ENCODE assay signal across 19 cellular contexts in genomic region chr18:37741012-37741586, GRCh38.
"Had no signal": no experiment of that assay in that cellular context is flagged by ENCODE, and none has a peak within 500 bp of the region (broad histone marks: within the 10 kb centered on the region; RNA-seq: fewer than 3 reads in every experiment).

No MANE protein-coding gene starts in this region.

- H3K79me2 ChIP-seq: parathyroid adenoma had no signal

- H3K27ac Mint-ChIP-seq: endodermal cell; naive B cell; nephron; stimulated activated memory B cell treated with anti-CD40 and anti-IgM and Interleukin-4, amounts not matched to agents 10 μg/mL and 1 μg/mL and 100 μg/mL, for 72 hours; stimulated activated naive CD8-positive, alpha-beta T cell treated with anti-CD3 and anti-CD28 coated beads, Interleukin-15, Interleukin-2, amounts not matched to agents 100 ng/mL and 50 ng/mL, for 24 hours had no signal

- ATAC-seq: heart left ventricle; left colon; left ventricle myocardium superior; right lobe of liver; stimulated activated memory B cell treated with anti-CD40 and anti-IgM and Interleukin-4, amounts not matched to agents 10 μg/mL and 1 μg/mL and 100 μg/mL, for 72 hours had no signal

- H3K36me3 Mint-ChIP-seq: naive B cell; stimulated activated memory B cell treated with anti-CD40 and anti-IgM and Interleukin-4, amounts not matched to agents 10 μg/mL and 1 μg/mL and 100 μg/mL, for 72 hours had no signal

- H3K4me1 Mint-ChIP-seq: naive B cell; nephron; stimulated activated memory B cell treated with anti-CD40 and anti-IgM and Interleukin-4, amounts not matched to agents 10 μg/mL and 1 μg/mL and 100 μg/mL, for 72 hours had no signal

- H2AFZ ChIP-seq: parathyroid adenoma had no signal

- H3K9me3 Mint-ChIP-seq: endodermal cell; nephron; stimulated activated memory B cell treated with anti-CD40 and anti-IgM and Interleukin-4, amounts not matched to agents 10 μg/mL and 1 μg/mL and 100 μg/mL, for 72 hours; stimulated activated naive CD8-positive, alpha-beta T cell treated with anti-CD3 and anti-CD28 coated beads, Interleukin-15, Interleukin-2, amounts not matched to agents 100 ng/mL and 50 ng/mL, for 24 hours had no signal

- H3K4me3 Mint-ChIP-seq: endodermal cell; naive B cell; nephron; stimulated activated memory B cell treated with anti-CD40 and anti-IgM and Interleukin-4, amounts not matched to agents 10 μg/mL and 1 μg/mL and 100 μg/mL, for 72 hours; stimulated activated naive CD8-positive, alpha-beta T cell treated with anti-CD3 and anti-CD28 coated beads, Interleukin-15, Interleukin-2, amounts not matched to agents 100 ng/mL and 50 ng/mL, for 24 hours had no signal

- H3K36me3 ChIP-seq: colonic mucosa, heart left ventricle, prostate gland, right lobe of liver, tibial nerve had no signal

- H3K27ac ChIP-seq: colonic mucosa, heart left ventricle, parathyroid adenoma, prostate gland, right lobe of liver, tibial nerve had no signal

- H3K4me1 ChIP-seq: colonic mucosa, heart left ventricle, parathyroid adenoma, prostate gland, right lobe of liver, tibial nerve had no signal

- H3K27me3 ChIP-seq: colonic mucosa, heart left ventricle, right lobe of liver, tibial nerve had no signal

- H3K9ac ChIP-seq: parathyroid adenoma had no signal

- H3K4me3 ChIP-seq: colonic mucosa, lung, prostate gland, right lobe of liver had no signal

- DNase-seq: colonic mucosa; effector CD4-positive, alpha-beta T cell; endodermal cell; erythroblast; heart left ventricle; hippocampal formation; left colon; left ventricle myocardium superior; mesendoderm; naive B cell; right lobe of liver; stimulated activated CD4-positive, alpha-beta T cell treated with anti-CD3 and anti-CD28 coated beads, Interleukin-4, amount 100 ng/mL, for 1 hour had no signal

- H3K27me3 Mint-ChIP-seq: naive B cell; stimulated activated memory B cell treated with anti-CD40 and anti-IgM and Interleukin-4, amounts not matched to agents 10 μg/mL and 1 μg/mL and 100 μg/mL, for 72 hours; stimulated activated naive CD8-positive, alpha-beta T cell treated with anti-CD3 and anti-CD28 coated beads, Interleukin-15, Interleukin-2, amounts not matched to agents 100 ng/mL and 50 ng/mL, for 24 hours had no signal

- H3K9me3 ChIP-seq: colonic mucosa, heart left ventricle, prostate gland, right lobe of liver, tibial nerve had no signal
